1 cellular context compared by ENCODE assay signal in genomic region chr1:46062651-46063319, GRCh38.
TF ChIP-seq lines count a peak whose summit lies in the region.

No MANE protein-coding gene starts in this region.

TF ChIP-seq in IMR-90, 13 proteins besides CTCF, POLR2A, EP300 and RAD21 (continued from another document):
- TF ChIP-seq, protein P1, sequence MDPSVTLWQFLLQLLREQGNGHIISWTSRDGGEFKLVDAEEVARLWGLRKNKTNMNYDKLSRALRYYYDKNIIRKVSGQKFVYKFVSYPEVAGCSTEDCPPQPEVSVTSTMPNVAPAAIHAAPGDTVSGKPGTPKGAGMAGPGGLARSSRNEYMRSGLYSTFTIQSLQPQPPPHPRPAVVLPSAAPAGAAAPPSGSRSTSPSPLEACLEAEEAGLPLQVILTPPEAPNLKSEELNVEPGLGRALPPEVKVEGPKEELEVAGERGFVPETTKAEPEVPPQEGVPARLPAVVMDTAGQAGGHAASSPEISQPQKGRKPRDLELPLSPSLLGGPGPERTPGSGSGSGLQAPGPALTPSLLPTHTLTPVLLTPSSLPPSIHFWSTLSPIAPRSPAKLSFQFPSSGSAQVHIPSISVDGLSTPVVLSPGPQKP (IDR thresholded peaks at IDR 0.05; ENCODE audit: borderline replicate concordance, low read depth, low read length), result no peak
- TF ChIP-seq, protein P2, sequence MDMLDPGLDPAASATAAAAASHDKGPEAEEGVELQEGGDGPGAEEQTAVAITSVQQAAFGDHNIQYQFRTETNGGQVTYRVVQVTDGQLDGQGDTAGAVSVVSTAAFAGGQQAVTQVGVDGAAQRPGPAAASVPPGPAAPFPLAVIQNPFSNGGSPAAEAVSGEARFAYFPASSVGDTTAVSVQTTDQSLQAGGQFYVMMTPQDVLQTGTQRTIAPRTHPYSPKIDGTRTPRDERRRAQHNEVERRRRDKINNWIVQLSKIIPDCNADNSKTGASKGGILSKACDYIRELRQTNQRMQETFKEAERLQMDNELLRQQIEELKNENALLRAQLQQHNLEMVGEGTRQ (IDR thresholded peaks at IDR 0.05; ENCODE audit: low read depth, low read length), result no peak
- TF ChIP-seq BHLHE40 (IDR thresholded peaks at IDR 0.05; ENCODE audit: low read depth, low read length) (no peak), MAZ (IDR thresholded peaks at IDR 0.05; ENCODE audit: borderline replicate concordance, low read depth, low read length) (no peak), RCOR1 (IDR thresholded peaks at IDR 0.05; ENCODE audit: insufficient replicate concordance, low read length) (no peak), MXI1 (IDR thresholded peaks at IDR 0.05; ENCODE audit: borderline replicate concordance, low read depth, low read length) (no peak), RFX5 (IDR thresholded peaks at IDR 0.05; ENCODE audit: low read depth, low read length) (no peak), NFE2L2 (IDR thresholded peaks at IDR 0.05; ENCODE audit: low read depth, low read length) (no peak), FOS (IDR thresholded peaks at IDR 0.05; ENCODE audit: low read depth, low read length) (no peak), MAFK (IDR thresholded peaks at IDR 0.05; ENCODE audit: low read depth, low read length) (no peak), SMC3 (IDR thresholded peaks at IDR 0.05; ENCODE audit: low read depth, low read length) (no peak), CEBPB (IDR thresholded peaks at IDR 0.05; ENCODE audit: low read depth, low read length) (no peak)
